Comparison of ENCODE assay signal across 24 cellular contexts in the genomic region with DNA sequence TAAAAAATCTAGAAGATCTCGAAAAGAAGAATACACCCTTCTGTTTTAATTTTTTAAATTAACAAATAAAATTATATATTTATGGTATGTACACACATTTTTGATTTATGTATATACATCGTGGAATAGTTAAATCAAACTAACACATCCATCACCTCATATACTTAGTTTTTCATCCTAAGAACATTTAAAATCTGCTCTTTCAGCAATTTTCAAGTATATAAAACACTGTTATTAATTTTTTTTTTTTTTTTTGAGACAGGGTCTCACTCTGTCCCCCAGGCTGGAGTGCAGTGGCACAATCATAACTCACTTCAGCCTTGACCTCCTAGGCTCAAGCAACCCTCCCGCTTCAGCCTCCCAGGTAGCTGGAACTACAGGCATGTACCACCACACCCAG.
"Had no signal": no experiment of that assay in that cellular context is flagged by ENCODE, and none has a peak within 500 bp of the region (broad histone marks: within the 10 kb centered on the region; RNA-seq: fewer than 3 reads in every experiment).

No MANE protein-coding gene starts in this region.

- H3K27me3 ChIP-seq: gastrocnemius medialis, hepatocyte, right atrium auricular region, sigmoid colon, tibial nerve, upper lobe of left lung had no signal

- FAIRE-seq: endometrium, urothelium cell line had no signal

- H3K36me3 ChIP-seq: gastrocnemius medialis, lower lobe of right lung, prostate gland, right atrium auricular region, sigmoid colon, thoracic aorta, tibial nerve, upper lobe of left lung had no signal

- H3K27ac ChIP-seq: gastrocnemius medialis, hepatocyte, lower lobe of right lung, prostate gland, right atrium auricular region, sigmoid colon, thoracic aorta, tibial nerve, upper lobe of left lung had no signal

- H3K4me1 ChIP-seq: gastrocnemius medialis, lower lobe of right lung, prostate gland, right atrium auricular region, sigmoid colon, tibial nerve, upper lobe of left lung had no signal

- H3K4me2 ChIP-seq: hepatocyte had no signal

- H2AFZ ChIP-seq: hepatocyte had no signal

- H3K79me2 ChIP-seq: hepatocyte had no signal

- ATAC-seq: effector memory CD8-positive, alpha-beta T cell; gastrocnemius medialis; left colon; left ventricle myocardium superior; lower lobe of right lung; naive thymus-derived CD8-positive, alpha-beta T cell; stimulated activated memory B cell treated with anti-CD40 and anti-IgM and Interleukin-4, amounts not matched to agents 10 μg/mL and 1 μg/mL and 100 μg/mL, for 72 hours; stimulated activated naive CD8-positive, alpha-beta T cell treated with anti-CD3 and anti-CD28 coated beads, Interleukin-15, Interleukin-2, amounts not matched to agents 100 U/mL and 50 U/mL, for 24 hours had no signal

- DNase-seq: cortex of kidney; effector memory CD8-positive, alpha-beta T cell; erythroblast; gastrocnemius medialis; head of caudate nucleus; left colon; left ventricle myocardium superior; lower lobe of right lung; naive thymus-derived CD8-positive, alpha-beta T cell; nephron progenitor cell; nucleus accumbens; sigmoid colon; stimulated activated CD4-positive, alpha-beta T cell treated with anti-CD3 and anti-CD28 coated beads, Interleukin-4, amount 100 ng/mL, for 4 hours; stimulated activated naive CD8-positive, alpha-beta T cell treated with anti-CD3 and anti-CD28 coated beads, Interleukin-15, Interleukin-2, amounts not matched to agents 100 U/mL and 50 U/mL, for 24 hours; substantia nigra; upper lobe of left lung had no signal

- H3K4me3 ChIP-seq: gastrocnemius medialis, hepatocyte, lower lobe of right lung, prostate gland, right atrium auricular region, sigmoid colon, thoracic aorta, tibial nerve, upper lobe of left lung had no signal

- H3K9me3 ChIP-seq: gastrocnemius medialis, lower lobe of right lung, prostate gland, right atrium auricular region, sigmoid colon, thoracic aorta, tibial nerve, upper lobe of left lung had no signal
